ENCODE assay signal across 22 cellular contexts in the genomic region with DNA sequence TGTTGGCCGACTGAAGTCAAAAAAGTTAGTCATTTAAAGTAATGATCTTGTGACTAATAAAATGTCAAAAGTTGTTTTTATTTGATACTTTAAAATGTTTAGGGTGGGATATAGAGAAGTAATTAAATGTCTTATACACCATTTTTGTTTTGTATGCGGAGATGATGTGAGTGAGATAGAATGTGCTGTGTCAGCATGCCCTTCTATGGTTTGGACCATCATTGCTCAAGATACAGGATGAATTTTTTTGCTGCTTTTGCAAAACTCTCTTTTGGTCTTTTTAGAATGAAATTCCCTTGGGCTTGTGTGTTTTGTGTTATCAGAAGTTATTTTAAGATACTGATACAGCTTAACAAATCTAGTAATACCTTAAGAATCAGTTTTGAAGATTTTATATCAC. TPM values are rescaled to one million over a fixed set of nuclear protein-coding genes. Genes with fewer than 3 reads are reported as not detected.
DNase-seq lines count a peak whose midpoint lies in the region; ATAC-seq and TF ChIP-seq lines count a peak whose summit lies in the region.
"Had no signal": no experiment of that assay in that cellular context is flagged by ENCODE, and none has a peak within 500 bp of the region (broad histone marks: within the 10 kb centered on the region; RNA-seq: fewer than 3 reads in every experiment).

No MANE protein-coding gene starts in this region.

- H3F3A ChIP-seq in smooth muscle cell (ENCODE audit: low read depth): peaks cover 15% of the 10 kb centered on the region

- ATAC-seq in lower lobe of right lung: no peak
- ATAC-seq: activated CD8-positive, alpha-beta memory T cell treated with anti-CD3 and anti-CD28 coated beads, Interleukin-2, amount 10 ng/mL, durations not matched to agents 7 days and 5 days; activated naive CD4-positive, alpha-beta T cell treated with anti-CD3 and anti-CD28 coated beads, Interleukin-2, amount 50 U/mL, for 72 hours; effector memory CD8-positive, alpha-beta T cell; left ventricle myocardium superior; mucosa of descending colon; stimulated activated memory B cell treated with anti-CD40 and anti-IgM and Interleukin-4, amounts not matched to agents 10 μg/mL and 1 μg/mL and 100 μg/mL, for 72 hours had no signal

- TF ChIP-seq CTCF in brain microvascular endothelial cell (IDR thresholded peaks at IDR 0.05; ENCODE audit: low read depth, low read length, missing control alignments) (no peak), fibroblast of the aortic adventitia (IDR thresholded peaks at IDR 0.05; ENCODE audit: insufficient read depth, low read length) (no peak), smooth muscle cell (IDR thresholded peaks at IDR 0.05; ENCODE audit: borderline replicate concordance, insufficient read depth, poor library complexity, severe bottlenecking) (no peak), lower lobe of right lung (IDR thresholded peaks at IDR 0.05) (no peak)

- no peaks in the 10 kb centered on the region for H3K36me3 ChIP-seq in brain microvascular endothelial cell (replicated peaks)
- no peaks in the 10 kb centered on the region for H3K36me3 ChIP-seq in smooth muscle cell (ENCODE audit: low read depth)
- H3K36me3 ChIP-seq in lower lobe of right lung: no peaks in the 10 kb centered on the region
- H3K36me3 ChIP-seq: thyroid gland had no signal

- H3K4me2 ChIP-seq in smooth muscle cell: peak overlapping the region; percentile 10
- H3K4me2 ChIP-seq: PC-9 had no signal

- H3K4me1 ChIP-seq in smooth muscle cell (ENCODE audit: low read depth) (peaks cover 14% of the 10 kb centered on the region), lower lobe of right lung (peaks cover 13% of the 10 kb centered on the region)

- H3K9me3 ChIP-seq in smooth muscle cell (replicated peaks; ENCODE audit: low read depth) (no peaks in the 10 kb centered on the region), lower lobe of right lung (no peaks in the 10 kb centered on the region)
- H3K9me3 ChIP-seq: mucosa of descending colon, thyroid gland had no signal

- no peak overlapping the region for H3K27ac ChIP-seq in brain microvascular endothelial cell
- peak overlapping the region; percentile 14 for H3K27ac ChIP-seq in smooth muscle cell (ENCODE audit: low read depth)
- no peak overlapping the region for H3K27ac ChIP-seq in lower lobe of right lung
- H3K27ac ChIP-seq: PC-9, thyroid gland had no signal

- H3K9ac ChIP-seq in smooth muscle cell (ENCODE audit: low read depth): no peak overlapping the region

- H3K4me3 ChIP-seq in brain microvascular endothelial cell (ENCODE audit: low read depth, low read length) (no peak overlapping the region), fibroblast of the aortic adventitia (ENCODE audit: low read depth, low read length) (no peak overlapping the region), smooth muscle cell (no peak overlapping the region), lower lobe of right lung (no peak overlapping the region)
- H3K4me3 ChIP-seq: mucosa of descending colon, PC-9, thyroid gland had no signal

- H4K20me1 ChIP-seq in smooth muscle cell (ENCODE audit: low read depth): no peaks in the 10 kb centered on the region

- WGBS in smooth muscle cell (ENCODE audit: low lambda C conversion rate): 90% methylated on average over 2 of the region's 2 CpGs

- H2AFZ ChIP-seq in smooth muscle cell (ENCODE audit: low read depth): no peak overlapping the region
- H2AFZ ChIP-seq: PC-9 had no signal

- DNase-seq in NCI-H226 (peak; percentile 64), brain microvascular endothelial cell (peak; percentile 58), fibroblast of the aortic adventitia (ENCODE audit: low read depth) (peak; percentile 64), smooth muscle cell (lab: John Stamatoyannopoulos, UW; ENCODE audit: unreplicated experiment) (no peak), lower lobe of right lung (no peak), GOT3 (lab: John Stamatoyannopoulos, UW) (no peak)
- no peak for DNase-seq in stimulated activated CD4-positive, alpha-beta T cell treated with anti-CD3 and anti-CD28 coated beads, Interleukin-2, amount 100 ng/mL, for 48 hours
- DNase-seq: activated CD4-positive, alpha-beta T cell treated with anti-CD3 and anti-CD28 coated beads, Interleukin-2, amount 10 ng/mL, durations not matched to agents 24 days and 14 days; activated CD8-positive, alpha-beta memory T cell treated with anti-CD3 and anti-CD28 coated beads, Interleukin-2, amount 10 ng/mL, durations not matched to agents 7 days and 5 days; DMS79; effector memory CD8-positive, alpha-beta T cell; immature natural killer cell; left ventricle myocardium superior; mucosa of descending colon; NCI-H1105; NCI-H510A; PC-9; SIG-M5; stimulated activated CD4-positive, alpha-beta T cell treated with anti-CD3 and anti-CD28 coated beads, Interleukin-1b, Interleukin-23, amount 100 ng/mL, for 48 hours; thyroid gland had no signal

- peaks cover 63% of the 10 kb centered on the region for H3K79me2 ChIP-seq in smooth muscle cell (ENCODE audit: low read depth)

- intact Hi-C loops in lower lobe of right lung (cut with DNase I): no loop called here

- in situ Hi-C loops in brain microvascular endothelial cell (cut with HindIII; ENCODE audit: low pct_ligation_motif_present, low sequenced_read_pairs): no loop called here

- H3K27me3 ChIP-seq in brain microvascular endothelial cell (replicated peaks) (no peaks in the 10 kb centered on the region), smooth muscle cell (ENCODE audit: low read depth) (no peaks in the 10 kb centered on the region), lower lobe of right lung (ENCODE audit: low read depth) (no peaks in the 10 kb centered on the region)
- H3K27me3 ChIP-seq: thyroid gland had no signal

RNA-seq across cellular contexts. Expression of a gene that starts 12.5 kb away (rescaled TPM):
- total RNA-seq in fibroblast of the aortic adventitia (ENCODE audit: low replicate concordance) (14.8 and 22.0 TPM in 2 replicates), smooth muscle cell (15.1 and 19.0 TPM in 2 replicates), lower lobe of right lung (13.8 TPM)
- 7.0 and 7.1 TPM in 2 replicates for polyA plus RNA-seq in smooth muscle cell

Comparison
In these comparisons a context has a peak if more than half of its experiments do, and no peak if none do; other contexts are left out.
1. DNase-seq: peak in NCI-H226 (single experiment), brain microvascular endothelial cell (single experiment) and fibroblast of the aortic adventitia (single experiment); none in smooth muscle cell (single experiment), lower lobe of right lung (single experiment), stimulated activated CD4-positive, alpha-beta T cell treated with anti-CD3 and anti-CD28 coated beads, Interleukin-2, amount 100 ng/mL, for 48 hours (0 of 2) and GOT3 (single experiment).